23 cellular contexts compared by ENCODE assay signal in the genomic region with DNA sequence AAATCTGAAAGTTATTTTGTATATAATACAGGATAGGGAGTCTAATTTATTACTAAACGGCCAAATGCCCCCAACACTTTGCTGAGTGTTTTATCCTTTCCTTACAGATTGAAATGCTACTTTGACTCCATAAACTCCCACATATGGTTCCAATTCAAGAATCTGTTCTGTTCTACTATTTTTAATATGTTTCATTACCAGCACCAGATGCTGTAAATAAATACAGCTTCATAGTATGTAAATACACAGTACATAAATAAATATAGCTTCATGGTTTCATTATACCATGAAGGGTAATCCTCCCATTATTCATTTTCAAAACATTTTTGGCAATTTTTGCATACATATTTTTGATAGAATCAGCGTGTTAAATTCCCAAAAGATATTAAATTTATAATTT. TPM values are rescaled to one million over a fixed set of nuclear protein-coding genes. Genes with fewer than 3 reads are reported as not detected.
"Had no signal": no experiment of that assay in that cellular context is flagged by ENCODE, and none has a peak within 500 bp of the region (broad histone marks: within the 10 kb centered on the region; RNA-seq: fewer than 3 reads in every experiment).

No MANE protein-coding gene starts in this region.

- H3K27ac ChIP-seq: coronary artery, dorsolateral prefrontal cortex, epithelial cell of prostate, esophagus squamous epithelium, gastrocnemius medialis, heart right ventricle, left lung, lower lobe of right lung had no signal

- H3K36me3 ChIP-seq: gastrocnemius medialis had no signal

- H3K4me1 Mint-ChIP-seq: mesothelial cell of epicardium, naive B cell had no signal

- H3K4me3 Mint-ChIP-seq: mesothelial cell of epicardium; naive B cell; naive thymus-derived CD8-positive, alpha-beta T cell had no signal

- H3K9me3 ChIP-seq: esophagus squamous epithelium, gastrocnemius medialis, left lung, lower lobe of right lung, mucosa of descending colon had no signal

- H3K27me3 ChIP-seq: dorsolateral prefrontal cortex, esophagus squamous epithelium, gastrocnemius medialis, heart right ventricle, left lung had no signal

- H3K27ac Mint-ChIP-seq: mesothelial cell of epicardium; naive B cell; naive thymus-derived CD8-positive, alpha-beta T cell had no signal

- H3K9me3 Mint-ChIP-seq: naive B cell; naive thymus-derived CD8-positive, alpha-beta T cell had no signal

- DNase-seq: dermis blood vessel endothelial cell; dorsolateral prefrontal cortex; effector CD4-positive, alpha-beta T cell; effector memory CD4-positive, alpha-beta T cell; erythroblast; esophagus squamous epithelium; foreskin melanocyte; gastrocnemius medialis; glutamatergic neuron; head of caudate nucleus; heart right ventricle; hippocampal formation; left cardiac atrium; left lung; left ventricle myocardium superior; lower lobe of right lung; mesenchymal stem cell; mucosa of descending colon; naive B cell; naive thymus-derived CD8-positive, alpha-beta T cell had no signal

- H3K4me1 ChIP-seq: esophagus squamous epithelium, gastrocnemius medialis, heart right ventricle, left lung, lower lobe of right lung had no signal

- H3K4me3 ChIP-seq: coronary artery, dorsolateral prefrontal cortex, esophagus squamous epithelium, gastrocnemius medialis, heart right ventricle, left lung, lower lobe of right lung, mucosa of descending colon had no signal

- H3K27me3 Mint-ChIP-seq: naive B cell; naive thymus-derived CD8-positive, alpha-beta T cell had no signal

RNA-seq across cellular contexts. Expression of a gene that starts 34.3 kb away (rescaled TPM):
- total RNA-seq: gastrocnemius medialis had no signal
